1 cellular context compared by ENCODE assay signal in genomic region chr10:69748621-69749020, GRCh38.
TF ChIP-seq lines count a peak whose summit lies in the region.

No MANE protein-coding gene starts in this region.

TF ChIP-seq in SK-N-SH, 30 proteins besides CTCF, POLR2A, EP300 and RAD21 (continued from another document):
- TF ChIP-seq REST (IDR thresholded peaks at IDR 0.05; ENCODE audit: low read depth, low read length) (no peak), MXI1 (IDR thresholded peaks at IDR 0.05; ENCODE audit: low read depth, low read length) (no peak), RXRA (IDR thresholded peaks at IDR 0.05; ENCODE audit: borderline replicate concordance, low read depth) (no peak), IRF3 (IDR thresholded peaks at IDR 0.05; ENCODE audit: low read depth, low read length) (no peak), ELF1 (IDR thresholded peaks at IDR 0.05) (no peak), RFX5 (IDR thresholded peaks at IDR 0.05; ENCODE audit: low read length) (no peak), NRF1 (IDR thresholded peaks at IDR 0.05; ENCODE audit: low read depth, low read length) (no peak), PBX3 (IDR thresholded peaks at IDR 0.05) (no peak), CHD2 (IDR thresholded peaks at IDR 0.05; ENCODE audit: low read length, partially characterized antibody) (no peak), MEF2A (IDR thresholded peaks at IDR 0.05; ENCODE audit: borderline replicate concordance, low read depth) (no peak), FOSL2 (IDR thresholded peaks at IDR 0.05; ENCODE audit: borderline replicate concordance, low read depth) (no peak), FOXM1 (IDR thresholded peaks at IDR 0.05; ENCODE audit: low read depth) (no peak)
TF ChIP-seq in SK-N-SH: peak in this region for 0.
